21 cellular contexts compared by ENCODE assay signal in genomic region chr19:514166-514663, GRCh38. TPM values are rescaled to one million over a fixed set of nuclear protein-coding genes. Genes with fewer than 3 reads are reported as not detected.
DNase-seq lines count a peak whose midpoint lies in the region; ATAC-seq, FAIRE-seq and TF ChIP-seq lines count a peak whose summit lies in the region.
"Had no signal": no experiment of that assay in that cellular context is flagged by ENCODE, and none has a peak within 500 bp of the region (broad histone marks: within the 10 kb centered on the region; RNA-seq: fewer than 3 reads in every experiment).

No MANE protein-coding gene starts in this region.

- no TSS peak for BruUV-seq in K562 (replicated peaks; lab: Mats Ljungman, UMichigan)

- peak overlapping the region in 1 of 4 donors; percentile 7 for H3K4me3 Mint-ChIP-seq in CD4-positive, CD25-positive, alpha-beta regulatory T cell
- H3K4me3 Mint-ChIP-seq in nephron, result peak overlapping the region in 1 of 3 experiments; percentile 20

- in situ Hi-C loops in K562 (cut with MboI), result no loop called here

- H4K20me1 ChIP-seq in BLaER1 (peaks cover 26% of the 10 kb centered on the region), K562 (replicated peaks; ENCODE audit: control insufficient read depth, insufficient read depth, low read length) (no peaks in the 10 kb centered on the region)

- H3K4me2 ChIP-seq in BLaER1 (peak overlapping the region; percentile 93), K562 (ENCODE audit: insufficient read depth, low read length) (no peak overlapping the region)

- H3K36me3 ChIP-seq in BLaER1 (peaks cover 30% of the 10 kb centered on the region), K562 (ENCODE audit: control insufficient read depth, insufficient read depth, low read length) (peaks cover 21% of the 10 kb centered on the region; the same call in 2 of the 3 replicates), stomach (peaks cover 0 to 12% (median 4%) of the 10 kb centered on the region in 4 donors)
- no peaks in the 10 kb centered on the region for H3K36me3 ChIP-seq in CD4-positive, CD25-positive, alpha-beta regulatory T cell (ENCODE audit: control insufficient read depth, insufficient read depth, low read length)
- H3K36me3 ChIP-seq: SJCRH30 had no signal

- H3K27me3 Mint-ChIP-seq in CD4-positive, CD25-positive, alpha-beta regulatory T cell, result no peaks in the 10 kb centered on the region
- H3K27me3 Mint-ChIP-seq in nephron (ENCODE audit: low read depth), result peaks cover 4% of the 10 kb centered on the region

- peaks cover 3% of the 10 kb centered on the region; the same call in 1 of the 3 replicates for H3K79me2 ChIP-seq in K562 (ENCODE audit: control insufficient read depth, insufficient read depth, low read length)

- ATAC-seq in CD4-positive, CD25-positive, alpha-beta regulatory T cell (ENCODE audit: low read depth in 2 of 2), result no peak
- no peak for ATAC-seq in K562
- ATAC-seq: GM12878 had no signal

- WGBS in K562 (ENCODE audit: insufficient coverage, low coverage, missing lambda C conversion rate), result 95% methylated on average over 7 of the region's 9 CpGs
- 87 to 98% (median 96%) methylated on average over 8 to 9 of the region's 9 CpGs for WGBS in stomach, 5 donors

- H3K9me3 ChIP-seq in BLaER1, result no peaks in the 10 kb centered on the region
- no peaks in the 10 kb centered on the region for H3K9me3 ChIP-seq in CD4-positive, CD25-positive, alpha-beta regulatory T cell (ENCODE audit: control insufficient read depth in 2 of 2, low read length in 2 of 2)
- H3K9me3 ChIP-seq in K562 (replicated peaks; ENCODE audit: control insufficient read depth, insufficient read depth, low read depth, low read length), result peaks cover 4% of the 10 kb centered on the region; the same call in 1 of the 2 replicates
- H3K9me3 ChIP-seq in stomach, result no peaks in the 10 kb centered on the region
- H3K9me3 ChIP-seq: BE2C, SJCRH30 had no signal

- POLR2A ChIA-PET in K562 (lab: Yijun Ruan, JAX), result no interaction called here

- TF ChIP-seq CTCF in K562 (IDR thresholded peaks at IDR 0.05 in 2 of 3, conservative IDR thresholded peaks at IDR 0.05 in 1 of 3; ENCODE audit: insufficient read depth in 2 of 3, low read depth in 1 of 3, low read length in 3 of 3) (no peak), nephron (IDR thresholded peaks at IDR 0.05; ENCODE audit: unreplicated experiment in 3 of 3) (no peak), stomach (IDR thresholded peaks at IDR 0.05) (no peak)

- no peak for DNase-seq in CD4-positive, CD25-positive, alpha-beta regulatory T cell
- DNase-seq in K562 (ENCODE audit: extremely low read depth in 1 of 4, low spot score in 3 of 4) (no peak), stomach (no peak), RKO (ENCODE audit: low spot score) (no peak), DMS 273 (lab: John Stamatoyannopoulos, UW; ENCODE audit: unreplicated experiment) (no peak)
- DNase-seq: BE2C, COR-L47, DMS53, HCEC 1CT, NCI-H146, NCI-H345, NCI-H526 treated with DMSO at 0.1 percent for 48 hours, RPMI8226, SJCRH30 had no signal

- no peaks in the 10 kb centered on the region for H3K9me3 Mint-ChIP-seq in CD4-positive, CD25-positive, alpha-beta regulatory T cell
- H3K9me3 Mint-ChIP-seq in nephron, result no peaks in the 10 kb centered on the region

- H3K27ac Mint-ChIP-seq in CD4-positive, CD25-positive, alpha-beta regulatory T cell, result peak overlapping the region; percentile 58 to 89 (median 78)
- H3K27ac Mint-ChIP-seq in nephron, result peak overlapping the region; percentile 89 to 95 (median 94)

- H3K4me1 Mint-ChIP-seq in CD4-positive, CD25-positive, alpha-beta regulatory T cell, result peaks cover 6 to 45% (median 15%) of the 10 kb centered on the region in 4 donors
- peaks cover 39% of the 10 kb centered on the region for H3K4me1 Mint-ChIP-seq in nephron

- H3K27me3 ChIP-seq in BLaER1 (no peaks in the 10 kb centered on the region), K562 (ENCODE audit: control insufficient read depth in 2 of 2, insufficient read depth in 2 of 2, low read length in 2 of 2) (no peaks in the 10 kb centered on the region; a peak in 1 of 5 replicates), stomach (no peaks in the 10 kb centered on the region)
- no peaks in the 10 kb centered on the region for H3K27me3 ChIP-seq in CD4-positive, CD25-positive, alpha-beta regulatory T cell (ENCODE audit: control insufficient read depth, insufficient read depth, low read length)
- H3K27me3 ChIP-seq: BE2C, SJCRH30 had no signal

- H3K9ac ChIP-seq in BLaER1 (no peak overlapping the region), K562 (ENCODE audit: insufficient read depth in 1 of 2, low read depth in 2 of 2, low read length in 2 of 2) (0 out of 4 replicates have a peak overlapping the region, but pooled peaks of 1 of the 2 experiments have one; percentile 31)

- intact Hi-C loops in K562 (cut with micrococcal nuclease), result no loop called here
- intact Hi-C loops in stomach (cut with DNase I; ENCODE audit: low total_unique reads), result no loop called here

- H3K4me3 ChIP-seq in BLaER1 (no peak overlapping the region), K562 (no peak overlapping the region), stomach (no peak overlapping the region)
- no peak overlapping the region for H3K4me3 ChIP-seq in CD4-positive, CD25-positive, alpha-beta regulatory T cell (ENCODE audit: low read depth, low read length)
- H3K4me3 ChIP-seq: GM12878, SJCRH30 had no signal

- TF ChIP-seq RAD21 in K562 (CRISPR knock-in tag; conservative IDR thresholded peaks at IDR 0.05 in 1 of 2, IDR thresholded peaks at IDR 0.05 in 1 of 2), result no peak

- TF ChIP-seq POLR2A in K562 (conservative IDR thresholded peaks at IDR 0.05), result no peak
- TF ChIP-seq POLR2A in stomach (IDR thresholded peaks at IDR 0.05), result no peak

- H3K9me1 ChIP-seq in K562 (ENCODE audit: control insufficient read depth, insufficient read depth, low read length), result peaks cover 4% of the 10 kb centered on the region

- no peaks in the 10 kb centered on the region for H3K36me3 Mint-ChIP-seq in CD4-positive, CD25-positive, alpha-beta regulatory T cell
- peaks cover 5% of the 10 kb centered on the region for H3K36me3 Mint-ChIP-seq in nephron (ENCODE audit: low read depth)

- H3K27ac ChIP-seq in BLaER1 (no peak overlapping the region), K562 (ENCODE audit: extremely low read depth, low read depth, low read length) (no peak overlapping the region; the same call in 2 of the 3 replicates), stomach (no peak overlapping the region)
- peak overlapping the region; percentile 5 for H3K27ac ChIP-seq in CD4-positive, CD25-positive, alpha-beta regulatory T cell (ENCODE audit: insufficient read depth, low read length, poor library complexity, severe bottlenecking)
- H3K27ac ChIP-seq: SJCRH30 had no signal

- peaks cover 56% of the 10 kb centered on the region for H3K4me1 ChIP-seq in BLaER1
- peaks cover 40% of the 10 kb centered on the region for H3K4me1 ChIP-seq in CD4-positive, CD25-positive, alpha-beta regulatory T cell (ENCODE audit: control insufficient read depth, insufficient read depth, low read length, poor library complexity, severe bottlenecking)
- peaks cover 21 to 79% of the 10 kb centered on the region in 2 experiments; a peak in 4 of 5 replicates for H3K4me1 ChIP-seq in K562 (replicated peaks in 1 of 2; ENCODE audit: control insufficient read depth in 2 of 2, insufficient read depth in 2 of 2, low read length in 2 of 2)
- H3K4me1 ChIP-seq in stomach, result peaks cover 0 to 33% (median 24%) of the 10 kb centered on the region in 4 donors
- H3K4me1 ChIP-seq: BE2C had no signal

- no peak overlapping the region for H2AFZ ChIP-seq in K562 (ENCODE audit: low read depth, low read length)

- no peak for FAIRE-seq in K562 (lab: Jason Lieb, UNC)
- FAIRE-seq: GM12878, GM18507 had no signal

- CTCF ChIA-PET in K562 (lab: Yijun Ruan, JAX; ENCODE audit: low intra/inter-chr PET ratio), result no interaction called here

- no peak for TF ChIP-seq EP300 in K562 (IDR thresholded peaks at IDR 0.05; ENCODE audit: low read length)
- no peak for TF ChIP-seq EP300 in stomach (IDR thresholded peaks at IDR 0.05)

RNA-seq across cellular contexts. Expression of gene TPGS1, which starts 6.9 kb away (rescaled TPM):
- 19.3 TPM for total RNA-seq in CD4-positive, CD25-positive, alpha-beta regulatory T cell
- 10 to 100 TPM; 18.2 to 44.4 (median 37.3) TPM for polyA plus RNA-seq in CD4-positive, CD25-positive, alpha-beta regulatory T cell
- total RNA-seq in K562 (2011; cell fraction: chromatin; rRNA removed; ENCODE audit: low replicate concordance), result 7.0 and 14.9 TPM in 2 replicates
- 10.1 and 11.5 TPM in 2 replicates for total RNA-seq in K562 (2011; cell fraction: nucleolus; rRNA removed)
- 5.3 and 6.3 TPM in 2 replicates for total RNA-seq in K562 (2011; cell fraction: nucleoplasm; rRNA removed)
- total RNA-seq in K562 (2014; rRNA removed) (22.6 and 31.6 TPM in 2 replicates), K562 (2014; rRNA removed; fragmentation: Illumina TruSeq; extraction: Trizol) (0.32 and 0.47 TPM in 2 replicates), K562 (2015; rRNA removed; fragmentation: Illumina TruSeq; extraction: Trizol) (1.2 and 2.3 TPM in 2 replicates), K562 (2021) (13.0 and 15.5 TPM in 2 replicates), stomach (10 to 100 TPM in 3 of 5 donors, 1 to 10 TPM in 2; 1.2 to 65.5 (median 15.2) TPM)
- polyA plus RNA-seq in K562 (2011; rRNA removed) (0.93 and 1.2 TPM in 2 replicates), K562 (2014; fragmentation: Illumina TruSeq; extraction: Trizol) (0.30 and 0.33 TPM in 2 replicates), K562 (2014; fragmentation: Nextera tagmentation; extraction: Ambion mirVana) (not detected), K562 (2014; rRNA removed) (12.2 and 15.0 TPM in 2 replicates), stomach (10 to 100 TPM; 26.3 to 33.8 (median 26.4) TPM)
- 1.9 and 24.8 TPM in 2 replicates for polyA plus RNA-seq in K562 (2011; cell fraction: cytosol; rRNA removed)
- polyA plus RNA-seq in K562 (2011; cell fraction: nucleus; rRNA removed), result 1.8 and 3.9 TPM in 2 replicates
- polyA plus RNA-seq in K562 (2012), result 5.5 and 10.3 TPM in 2 replicates
- 0.74 and 0.78 TPM in 2 replicates for polyA minus RNA-seq in K562 (2011; rRNA and poly(A)+ RNA removed)
- 1.6 and 5.0 TPM in 2 replicates for polyA minus RNA-seq in K562 (2011; cell fraction: cytosol; rRNA and poly(A)+ RNA removed)
- polyA minus RNA-seq in K562 (2011; cell fraction: nucleus; rRNA and poly(A)+ RNA removed), result 3.2 and 3.8 TPM in 2 replicates

RNA-seq across cellular contexts. Expression of gene CDC34, which starts 17.3 kb away (rescaled TPM):
- 39.2 TPM for total RNA-seq in CD4-positive, CD25-positive, alpha-beta regulatory T cell
- polyA plus RNA-seq in CD4-positive, CD25-positive, alpha-beta regulatory T cell, result 10 to 100 TPM; 32.2 to 37.8 (median 34.8) TPM
- 34.1 and 85.3 TPM in 2 replicates for total RNA-seq in K562 (2011; cell fraction: chromatin; rRNA removed; ENCODE audit: low replicate concordance)
- 68.2 and 70.5 TPM in 2 replicates for total RNA-seq in K562 (2011; cell fraction: nucleolus; rRNA removed)
- 40.9 and 50.4 TPM in 2 replicates for total RNA-seq in K562 (2011; cell fraction: nucleoplasm; rRNA removed)
- 203 and 207 TPM in 2 replicates for total RNA-seq in K562 (2014; rRNA removed)
- total RNA-seq in K562 (2014; rRNA removed; fragmentation: Illumina TruSeq; extraction: Trizol), result 33.0 and 36.2 TPM in 2 replicates
- 65.5 and 75.7 TPM in 2 replicates for total RNA-seq in K562 (2015; rRNA removed; fragmentation: Illumina TruSeq; extraction: Trizol)
- total RNA-seq in K562 (2021), result 125 and 130 TPM in 2 replicates
- polyA plus RNA-seq in K562 (2011; rRNA removed), result 82.7 and 103 TPM in 2 replicates
- 89.6 and 173 TPM in 2 replicates for polyA plus RNA-seq in K562 (2011; cell fraction: cytosol; rRNA removed)
- polyA plus RNA-seq in K562 (2011; cell fraction: nucleus; rRNA removed), result 83.8 and 124 TPM in 2 replicates
- polyA plus RNA-seq in K562 (2012), result 72.7 and 83.2 TPM in 2 replicates
- 55.7 and 88.4 TPM in 2 replicates for polyA plus RNA-seq in K562 (2014; fragmentation: Illumina TruSeq; extraction: Trizol)
- 1 to 10 TPM in 1 of 2 experiments, under 1 TPM in 1; 0.80 to 1.0 TPM for polyA plus RNA-seq in K562 (2014; fragmentation: Nextera tagmentation; extraction: Ambion mirVana)
- 125 and 142 TPM in 2 replicates for polyA plus RNA-seq in K562 (2014; rRNA removed)
- 16.2 and 28.5 TPM in 2 replicates for polyA minus RNA-seq in K562 (2011; rRNA and poly(A)+ RNA removed)
- 36.4 and 44.9 TPM in 2 replicates for polyA minus RNA-seq in K562 (2011; cell fraction: cytosol; rRNA and poly(A)+ RNA removed)
- 18.4 and 20.5 TPM in 2 replicates for polyA minus RNA-seq in K562 (2011; cell fraction: nucleus; rRNA and poly(A)+ RNA removed)
- total RNA-seq in stomach, result 100 to 1,000 TPM in 2 of 5 donors, 10 to 100 TPM in 3; 26.1 to 503 (median 72.9) TPM
- 10 to 100 TPM; 62.9 to 82.1 (median 80.5) TPM for polyA plus RNA-seq in stomach

RNA-seq across cellular contexts. Expression of gene MADCAM1, which starts 17.9 kb away (rescaled TPM):
- 0.52 TPM for total RNA-seq in CD4-positive, CD25-positive, alpha-beta regulatory T cell
- under 1 TPM in 3 of 4 donors, not detected in 1; 0.16 to 0.33 (median 0.31) TPM for polyA plus RNA-seq in CD4-positive, CD25-positive, alpha-beta regulatory T cell
- total RNA-seq in K562 (2011; cell fraction: chromatin; rRNA removed; ENCODE audit: low replicate concordance), result not detected in 2 replicates
- 0.79 and 1.0 TPM in 2 replicates for total RNA-seq in K562 (2011; cell fraction: nucleolus; rRNA removed)
- total RNA-seq in K562 (2011; cell fraction: nucleoplasm; rRNA removed), result not detected in 2 replicates
- total RNA-seq in K562 (2014; rRNA removed), result 0.09 and 0.20 TPM in 2 replicates
- total RNA-seq in K562 (2014; rRNA removed; fragmentation: Illumina TruSeq; extraction: Trizol), result not detected in 2 replicates
- total RNA-seq in K562 (2015; rRNA removed; fragmentation: Illumina TruSeq; extraction: Trizol), result not detected in 2 replicates
- 0.09 TPM in 1 of 2 replicates, not detected in the other for total RNA-seq in K562 (2021)
- polyA plus RNA-seq in K562 (2011; rRNA removed), result 0.05 TPM in 1 of 2 replicates, not detected in the other
- polyA plus RNA-seq in K562 (2011; cell fraction: cytosol; rRNA removed), result 0.12 TPM in 1 of 2 replicates, not detected in the other
- polyA plus RNA-seq in K562 (2011; cell fraction: nucleus; rRNA removed), result 0.18 and 0.40 TPM in 2 replicates
- 0.27 and 0.82 TPM in 2 replicates for polyA plus RNA-seq in K562 (2012)
- not detected in 2 replicates for polyA plus RNA-seq in K562 (2014; fragmentation: Illumina TruSeq; extraction: Trizol)
- polyA plus RNA-seq in K562 (2014; fragmentation: Nextera tagmentation; extraction: Ambion mirVana), result not detected
- polyA plus RNA-seq in K562 (2014; rRNA removed), result 0.12 and 0.36 TPM in 2 replicates
- polyA minus RNA-seq in K562 (2011; rRNA and poly(A)+ RNA removed), result not detected in 2 replicates
- polyA minus RNA-seq in K562 (2011; cell fraction: cytosol; rRNA and poly(A)+ RNA removed), result not detected in 2 replicates
- polyA minus RNA-seq in K562 (2011; cell fraction: nucleus; rRNA and poly(A)+ RNA removed), result 0.22 TPM in 1 of 2 replicates, not detected in the other
- 10 to 100 TPM in 1 of 5 donors, 1 to 10 TPM in 2, under 1 TPM in 1, not detected in 1; 0.45 to 11.9 (median 2.1) TPM for total RNA-seq in stomach
- 1 to 10 TPM; 1.5 to 2.9 (median 2.3) TPM for polyA plus RNA-seq in stomach
- total RNA-seq: HT1080 had no signal
- polyA plus RNA-seq: AG04450 had no signal

RNA-seq across cellular contexts. Expression of gene GZMM, which starts 29.6 kb away (rescaled TPM):
- total RNA-seq in CD4-positive, CD25-positive, alpha-beta regulatory T cell, result 38.3 TPM
- polyA plus RNA-seq in CD4-positive, CD25-positive, alpha-beta regulatory T cell, result 100 to 1,000 TPM in 1 of 4 donors, 10 to 100 TPM in 3; 61.5 to 124 (median 90.0) TPM
- total RNA-seq in K562 (2011; cell fraction: chromatin; rRNA removed; ENCODE audit: low replicate concordance), result 0.49 and 1.6 TPM in 2 replicates
- total RNA-seq in K562 (2011; cell fraction: nucleolus; rRNA removed), result 4.0 and 4.5 TPM in 2 replicates
- total RNA-seq in K562 (2011; cell fraction: nucleoplasm; rRNA removed), result 1.4 and 1.9 TPM in 2 replicates
- total RNA-seq in K562 (2014; rRNA removed), result 2.3 and 2.6 TPM in 2 replicates
- not detected in 2 replicates for total RNA-seq in K562 (2014; rRNA removed; fragmentation: Illumina TruSeq; extraction: Trizol)
- 0.62 and 1.1 TPM in 2 replicates for total RNA-seq in K562 (2015; rRNA removed; fragmentation: Illumina TruSeq; extraction: Trizol)
- total RNA-seq in K562 (2021), result 0.72 and 1.8 TPM in 2 replicates
- polyA plus RNA-seq in K562 (2011; rRNA removed), result 0.70 and 0.97 TPM in 2 replicates
- polyA plus RNA-seq in K562 (2011; cell fraction: cytosol; rRNA removed), result 1.9 and 5.9 TPM in 2 replicates
- 0.87 and 1.8 TPM in 2 replicates for polyA plus RNA-seq in K562 (2011; cell fraction: nucleus; rRNA removed)
- 1.7 and 3.5 TPM in 2 replicates for polyA plus RNA-seq in K562 (2012)
- 0.61 TPM in 1 of 2 replicates, not detected in the other for polyA plus RNA-seq in K562 (2014; fragmentation: Illumina TruSeq; extraction: Trizol)
- under 1 TPM; 0.08 to 0.27 TPM for polyA plus RNA-seq in K562 (2014; fragmentation: Nextera tagmentation; extraction: Ambion mirVana)
- 1.8 and 2.2 TPM in 2 replicates for polyA plus RNA-seq in K562 (2014; rRNA removed)
- not detected in 2 replicates for polyA minus RNA-seq in K562 (2011; rRNA and poly(A)+ RNA removed)
- polyA minus RNA-seq in K562 (2011; cell fraction: cytosol; rRNA and poly(A)+ RNA removed), result 2.5 TPM in 1 of 2 replicates, not detected in the other
- polyA minus RNA-seq in K562 (2011; cell fraction: nucleus; rRNA and poly(A)+ RNA removed), result not detected in 2 replicates
- total RNA-seq in stomach, result 1 to 10 TPM in 1 of 5 donors, under 1 TPM in 1, not detected in 3; 0.55 to 5.4 TPM
- 1 to 10 TPM in 1 of 3 donors, under 1 TPM in 2; 0.37 to 6.6 (median 0.93) TPM for polyA plus RNA-seq in stomach
- total RNA-seq: HT1080, OCI-LY7, SJCRH30 had no signal
- polyA plus RNA-seq: AG04450 had no signal

RNA-seq across cellular contexts. Expression of gene SHC2, which starts 53.4 kb away (rescaled TPM):
- not detected for total RNA-seq in CD4-positive, CD25-positive, alpha-beta regulatory T cell
- not detected for polyA plus RNA-seq in CD4-positive, CD25-positive, alpha-beta regulatory T cell
- total RNA-seq in K562 (2011; cell fraction: chromatin; rRNA removed; ENCODE audit: low replicate concordance), result 0.86 and 2.4 TPM in 2 replicates
- total RNA-seq in K562 (2011; cell fraction: nucleolus; rRNA removed), result 1.1 and 1.3 TPM in 2 replicates
- total RNA-seq in K562 (2011; cell fraction: nucleoplasm; rRNA removed), result 0.88 and 1.6 TPM in 2 replicates
- total RNA-seq in K562 (2014; rRNA removed) (0.14 TPM in 1 of 2 replicates, not detected in the other), K562 (2014; rRNA removed; fragmentation: Illumina TruSeq; extraction: Trizol) (not detected in 2 replicates), K562 (2015; rRNA removed; fragmentation: Illumina TruSeq; extraction: Trizol) (not detected in 2 replicates), K562 (2021) (0.16 and 0.20 TPM in 2 replicates), stomach (100 to 1,000 TPM in 2 of 5 donors, 10 to 100 TPM in 3; 13.8 to 169 (median 34.8) TPM)
- polyA plus RNA-seq in K562 (2011; rRNA removed) (0.36 and 1.3 TPM in 2 replicates), K562 (2014; fragmentation: Illumina TruSeq; extraction: Trizol) (not detected in 2 replicates), K562 (2014; fragmentation: Nextera tagmentation; extraction: Ambion mirVana) (not detected), K562 (2014; rRNA removed) (0.15 TPM in 1 of 2 replicates, not detected in the other), stomach (10 to 100 TPM; 27.6 to 40.7 (median 38.4) TPM)
- 0.49 and 0.64 TPM in 2 replicates for polyA plus RNA-seq in K562 (2011; cell fraction: cytosol; rRNA removed)
- polyA plus RNA-seq in K562 (2011; cell fraction: nucleus; rRNA removed), result 7.4 and 7.9 TPM in 2 replicates
- polyA plus RNA-seq in K562 (2012), result 0.16 and 2.0 TPM in 2 replicates
- 0.36 and 0.53 TPM in 2 replicates for polyA minus RNA-seq in K562 (2011; rRNA and poly(A)+ RNA removed)
- polyA minus RNA-seq in K562 (2011; cell fraction: cytosol; rRNA and poly(A)+ RNA removed), result 0.55 and 0.76 TPM in 2 replicates
- polyA minus RNA-seq in K562 (2011; cell fraction: nucleus; rRNA and poly(A)+ RNA removed), result 0.89 and 0.94 TPM in 2 replicates
- polyA plus RNA-seq: GM12878 had no signal
